Comparison of ENCODE assay signal across 1 cellular context in genomic region chr16:85240982-85241924, GRCh38.
TF ChIP-seq lines count a peak whose summit lies in the region.

No MANE protein-coding gene starts in this region.

TF ChIP-seq in SK-N-SH treated with all-trans-retinoic acid at 6 μM for 48 hours, 23 proteins besides CTCF, POLR2A, EP300 and RAD21 (continued from another document):
- TF ChIP-seq CSRNP3 (CRISPR knock-in tag; IDR thresholded peaks at IDR 0.05), result no peak
TF ChIP-seq in SK-N-SH treated with all-trans-retinoic acid at 6 μM for 48 hours: peak in this region for 0.
